ENCODE assay signal across 9 cellular contexts in the genomic region with DNA sequence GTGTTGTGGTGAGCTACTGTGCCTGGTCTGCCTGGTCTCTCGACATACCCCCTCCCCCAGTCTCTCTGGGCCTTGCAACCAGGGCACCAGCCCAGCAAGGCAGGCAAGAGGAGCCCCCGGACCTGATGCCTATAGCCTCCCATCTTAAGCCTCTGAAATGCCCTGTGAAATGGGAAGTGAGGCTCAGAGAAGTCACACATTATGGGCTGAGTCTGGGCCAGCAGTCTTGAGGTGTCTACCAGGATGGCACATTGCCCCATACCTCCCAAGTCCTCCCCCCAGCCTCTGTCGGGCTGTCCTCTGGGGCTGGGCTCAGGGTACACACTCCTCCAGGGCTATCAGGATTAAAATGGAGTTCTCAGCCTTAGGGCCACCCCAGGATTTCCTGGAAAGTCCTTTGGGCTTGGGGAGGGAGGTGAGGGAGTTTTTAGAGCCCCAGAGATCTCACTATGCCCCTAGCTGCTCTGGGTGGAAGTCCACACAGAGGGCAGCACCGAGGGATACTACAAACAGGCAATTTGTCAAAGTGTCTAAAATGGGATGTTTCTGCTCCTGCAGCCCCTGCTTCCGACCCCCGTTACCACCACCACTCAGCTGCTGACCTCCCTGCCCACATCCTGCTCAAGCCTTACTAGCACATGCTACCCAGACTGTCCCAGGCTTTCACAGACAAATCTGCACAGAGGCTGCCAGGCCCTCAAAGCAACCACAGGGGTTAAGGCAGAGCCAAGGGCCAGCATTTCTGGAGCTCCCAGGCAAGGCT. TPM values are rescaled to one million over a fixed set of nuclear protein-coding genes. Genes with fewer than 3 reads are reported as not detected.
DNase-seq lines count a peak whose midpoint lies in the region; ATAC-seq and TF ChIP-seq lines count a peak whose summit lies in the region.
"Had no signal": no experiment of that assay in that cellular context is flagged by ENCODE, and none has a peak within 500 bp of the region (broad histone marks: within the 10 kb centered on the region; RNA-seq: fewer than 3 reads in every experiment).

No MANE protein-coding gene starts in this region.

- POLR2A ChIA-PET in GM10248 (lab: Yijun Ruan, JAX), result interaction anchor here (0.8 kb wide), 1 partner anchor 22 kb away, joined by 3 read pairs; a partner anchor contains a TSS

- H3K27ac Mint-ChIP-seq in activated T-helper 17 cell treated with anti-CD3 and anti-CD28 coated beads, Interleukin-2, amount 50 U/mL, for 72 hours, result peak overlapping the region; percentile 78

- no peak for ATAC-seq in activated T-helper 17 cell treated with anti-CD3 and anti-CD28 coated beads, Interleukin-2, amount 50 U/mL, for 72 hours (replicated peaks)

- H3K27me3 Mint-ChIP-seq in activated T-helper 17 cell treated with anti-CD3 and anti-CD28 coated beads, Interleukin-2, amount 50 U/mL, for 72 hours, result no peaks in the 10 kb centered on the region

- H3K9me3 ChIP-seq in mesodermal cell (ENCODE audit: control insufficient read depth, low read length) (no peaks in the 10 kb centered on the region), suprapubic skin (no peaks in the 10 kb centered on the region)

- peak overlapping the region; percentile 49 for H3K27ac ChIP-seq in mesodermal cell (ENCODE audit: low read depth, low read length, severe bottlenecking)
- no peak overlapping the region for H3K27ac ChIP-seq in suprapubic skin

- H3K9me3 Mint-ChIP-seq in activated T-helper 17 cell treated with anti-CD3 and anti-CD28 coated beads, Interleukin-2, amount 50 U/mL, for 72 hours, result no peaks in the 10 kb centered on the region

- H3K4me1 ChIP-seq in mesodermal cell (ENCODE audit: control insufficient read depth, insufficient read depth, low read length, poor library complexity, severe bottlenecking) (peaks cover 66% of the 10 kb centered on the region), suprapubic skin (peaks cover 68% of the 10 kb centered on the region)

- peak overlapping the region; percentile 87 for H3K4me3 Mint-ChIP-seq in activated T-helper 17 cell treated with anti-CD3 and anti-CD28 coated beads, Interleukin-2, amount 50 U/mL, for 72 hours

- in situ Hi-C loops in KBM-7 (cut with MboI; ENCODE audit: low pct_unique_long_range_greater_than_20kb, low sequenced_read_pairs), result no loop called here

- CTCF ChIA-PET in GM10248 (lab: Yijun Ruan, JAX), result interaction anchor here (1.0 to 14.7 kb wide), 11 partner anchors 8 to 56 kb away, joined by 3 to 248 read pairs (median 5); a partner anchor contains a TSS

- no peak overlapping the region for H3K4me3 ChIP-seq in mesodermal cell (ENCODE audit: extremely low read depth, insufficient read depth, low read length, poor library complexity, severe bottlenecking)
- no peak overlapping the region for H3K4me3 ChIP-seq in suprapubic skin

- no peak for TF ChIP-seq EP300 in suprapubic skin (IDR thresholded peaks at IDR 0.05)

- no peaks in the 10 kb centered on the region for H3K27me3 ChIP-seq in suprapubic skin

- H3K36me3 Mint-ChIP-seq in activated T-helper 17 cell treated with anti-CD3 and anti-CD28 coated beads, Interleukin-2, amount 50 U/mL, for 72 hours (ENCODE audit: low read depth), result peaks cover 36% of the 10 kb centered on the region

- no peak for TF ChIP-seq POLR2A in suprapubic skin (IDR thresholded peaks at IDR 0.05)

- H3K4me1 Mint-ChIP-seq in activated T-helper 17 cell treated with anti-CD3 and anti-CD28 coated beads, Interleukin-2, amount 50 U/mL, for 72 hours, result peaks cover 34% of the 10 kb centered on the region

- H3K36me3 ChIP-seq in mesodermal cell (ENCODE audit: control insufficient read depth, insufficient read depth, low read length) (no peaks in the 10 kb centered on the region), suprapubic skin (peaks cover 10% of the 10 kb centered on the region)

- DNase-seq in CD1c-positive myeloid dendritic cell (ENCODE audit: extremely low spot score) (peak; percentile 50), KBM-7 (peak; percentile 62), suprapubic skin (ENCODE audit: low spot score in 2 of 2) (no peak), GM10248 (ENCODE audit: extremely low spot score) (no peak), SHP77 (lab: John Stamatoyannopoulos, UW) (no peak)
- DNase-seq in stimulated activated CD4-positive, alpha-beta T cell treated with anti-CD3 and anti-CD28 coated beads, Interleukin-2, amount 100 ng/mL, for 48 hours, result no peak
- DNase-seq: stimulated activated CD4-positive, alpha-beta T cell treated with anti-CD3 and anti-CD28 coated beads, Interleukin-15, amount 100 ng/mL, for 24 hours had no signal

- no peak for TF ChIP-seq CTCF in suprapubic skin (IDR thresholded peaks at IDR 0.05)
- TF ChIP-seq CTCF in GM10248 (IDR thresholded peaks at IDR 0.05; ENCODE audit: control extremely low read depth, extremely low read depth, low read depth, missing control alignments), result no peak

- 48 to 68% methylated on average over 4 of the region's 6 CpGs for WGBS in mesodermal cell (ENCODE audit: insufficient coverage in 2 of 2), 2 experiments
- 66% methylated on average over 4 of the region's 6 CpGs for WGBS in suprapubic skin

RNA-seq across cellular contexts. Expression of a gene that starts 3.1 kb away (rescaled TPM):
- 100 to 1,000 TPM; 118 to 132 TPM for total RNA-seq in activated T-helper 17 cell treated with anti-CD3 and anti-CD28 coated beads, Interleukin-2, amount 50 U/mL, for 72 hours
- polyA plus RNA-seq in mesodermal cell (2013, experiment 1 of 2), result 38.7 TPM
- polyA plus RNA-seq in mesodermal cell (2013, experiment 2 of 2), result 31.5 TPM
- total RNA-seq in suprapubic skin, result 10 to 100 TPM; 57.1 to 60.7 (median 57.7) TPM

RNA-seq across cellular contexts. Expression of a gene that starts 22.2 kb away (rescaled TPM):
- total RNA-seq in activated T-helper 17 cell treated with anti-CD3 and anti-CD28 coated beads, Interleukin-2, amount 50 U/mL, for 72 hours, result 10 to 100 TPM; 38.0 to 43.2 TPM
- 21.0 TPM for polyA plus RNA-seq in mesodermal cell (2013, experiment 1 of 2)
- 15.1 TPM for polyA plus RNA-seq in mesodermal cell (2013, experiment 2 of 2)
- 1 to 10 TPM; 4.2 to 6.1 (median 4.9) TPM for total RNA-seq in suprapubic skin

RNA-seq across cellular contexts. Expression of a gene that starts 27.7 kb away (rescaled TPM):
- 10 to 100 TPM; 69.3 to 79.8 TPM for total RNA-seq in activated T-helper 17 cell treated with anti-CD3 and anti-CD28 coated beads, Interleukin-2, amount 50 U/mL, for 72 hours
- polyA plus RNA-seq in mesodermal cell (2013, experiment 1 of 2), result 54.8 TPM
- 44.0 TPM for polyA plus RNA-seq in mesodermal cell (2013, experiment 2 of 2)
- total RNA-seq in suprapubic skin, result 100 to 1,000 TPM in 1 of 4 donors, 10 to 100 TPM in 3; 52.8 to 124 (median 65.3) TPM

RNA-seq across cellular contexts. Expression of a gene that starts 39.1 kb away (rescaled TPM):
- total RNA-seq in activated T-helper 17 cell treated with anti-CD3 and anti-CD28 coated beads, Interleukin-2, amount 50 U/mL, for 72 hours, result 1,000 to 10,000 TPM; 1,410 to 2,076 TPM
- 1,236 TPM for polyA plus RNA-seq in mesodermal cell (2013, experiment 1 of 2)
- polyA plus RNA-seq in mesodermal cell (2013, experiment 2 of 2), result 1,057 TPM
- total RNA-seq in suprapubic skin, result 100 to 1,000 TPM; 138 to 277 (median 207) TPM

RNA-seq across cellular contexts. Expression of a gene that starts 49.8 kb away (rescaled TPM):
- 10 to 100 TPM; 22.1 to 46.1 TPM for total RNA-seq in activated T-helper 17 cell treated with anti-CD3 and anti-CD28 coated beads, Interleukin-2, amount 50 U/mL, for 72 hours
- 13.9 TPM for polyA plus RNA-seq in mesodermal cell (2013, experiment 1 of 2)
- polyA plus RNA-seq in mesodermal cell (2013, experiment 2 of 2), result 13.0 TPM
- 10 to 100 TPM; 29.2 to 49.8 (median 40.7) TPM for total RNA-seq in suprapubic skin

Comparison
In these comparisons a context has a peak if more than half of its experiments do, and no peak if none do; other contexts are left out.
1. DNase-seq: peak in CD1c-positive myeloid dendritic cell (single experiment) and KBM-7 (single experiment); none in suprapubic skin (0 of 2), GM10248 (single experiment), SHP77 (0 of 2) and stimulated activated CD4-positive, alpha-beta T cell treated with anti-CD3 and anti-CD28 coated beads, Interleukin-2, amount 100 ng/mL, for 48 hours (0 of 2).
2. RNA of a gene that starts 22.2 kb away (total RNA-seq): 38.0 to 43.2 TPM in activated T-helper 17 cell treated with anti-CD3 and anti-CD28 coated beads, Interleukin-2, amount 50 U/mL, for 72 hours; 4.2 to 6.1 TPM in suprapubic skin; every median in the first group is over 4 times any median in the second.